ENCODE assay signal across 8 cellular contexts in the genomic region with DNA sequence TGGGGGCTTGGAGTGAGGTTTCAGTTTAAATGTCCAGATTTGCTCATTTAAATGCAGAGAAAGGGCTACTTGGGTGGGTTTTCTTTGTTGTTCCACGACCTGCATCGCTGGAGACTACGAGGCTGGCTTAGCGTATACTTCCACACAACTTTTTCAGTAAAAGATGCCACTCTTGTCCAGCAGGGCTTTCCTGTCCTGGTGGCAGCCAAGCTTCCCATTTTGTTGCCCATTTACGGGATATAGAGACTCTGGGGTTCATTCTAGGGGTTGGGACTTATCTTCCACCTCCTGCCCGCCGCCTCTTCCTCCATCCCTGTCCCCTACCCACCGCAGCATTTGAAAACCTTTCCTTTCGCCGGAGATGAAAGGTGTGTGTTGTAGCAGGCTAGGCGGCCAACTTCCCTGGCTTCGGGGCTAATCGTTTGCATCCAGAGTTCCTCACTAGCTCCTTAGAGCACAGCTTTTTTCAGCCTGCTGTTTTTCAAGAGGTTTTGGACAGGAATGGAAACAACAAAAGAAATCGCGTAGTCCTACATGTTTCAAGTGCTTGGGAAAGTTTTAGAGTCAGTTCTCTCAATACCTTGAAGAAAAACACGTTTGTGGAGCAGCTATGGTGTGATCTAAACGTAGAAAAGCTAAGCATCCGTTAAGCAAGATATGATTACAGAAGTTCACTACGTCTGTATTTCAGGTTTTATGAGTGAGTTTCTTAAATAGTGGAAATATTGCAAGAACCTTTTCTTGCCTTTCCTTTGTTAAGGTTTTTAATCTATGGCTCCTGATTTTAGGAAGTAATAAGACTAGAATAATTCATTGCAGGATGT. TPM values are rescaled to one million over a fixed set of nuclear protein-coding genes. Genes with fewer than 3 reads are reported as not detected.
DNase-seq lines count a peak whose midpoint lies in the region; ATAC-seq and TF ChIP-seq lines count a peak whose summit lies in the region.

No MANE protein-coding gene starts in this region.

- peaks cover 18% of the 10 kb centered on the region for H3K4me1 Mint-ChIP-seq in T-helper 17 cell

- H3K4me3 ChIP-seq in BJ (ENCODE audit: low read depth, low read length) (peak overlapping the region; percentile 58), fibroblast of pulmonary artery (replicated peaks; ENCODE audit: low read depth, low read length) (peak overlapping the region; percentile 71), psoas muscle (peak overlapping the region; percentile 72)

- DNase-seq in BJ (ENCODE audit: low read depth), result no peak
- no peak for DNase-seq in T-helper 17 cell
- peak; percentile 15 for DNase-seq in fibroblast of pulmonary artery (ENCODE audit: low read depth)
- DNase-seq in psoas muscle, result no peak
- no peak for DNase-seq in central memory CD4-positive, alpha-beta T cell

- H3K27me3 ChIP-seq in BJ (ENCODE audit: control insufficient read depth, insufficient read depth, low read length) (no peaks in the 10 kb centered on the region), psoas muscle (ENCODE audit: insufficient read depth in 3 of 3, low read length in 2 of 3) (no peaks in the 10 kb centered on the region)

- no peak overlapping the region for H3K27ac ChIP-seq in psoas muscle

- H3K27ac Mint-ChIP-seq in T-helper 17 cell, result peak overlapping the region; percentile 39

- TF ChIP-seq CTCF in BJ (IDR thresholded peaks at IDR 0.05; ENCODE audit: insufficient read depth, low read depth, low read length), result peak; percentile 26; the same call in 1 of the 2 replicates
- peak; percentile 19 for TF ChIP-seq CTCF in fibroblast of pulmonary artery (IDR thresholded peaks at IDR 0.05; ENCODE audit: low read length, missing control alignments)
- TF ChIP-seq CTCF in psoas muscle (IDR thresholded peaks at IDR 0.05), result no peak

- ATAC-seq in GM18498 (IDR thresholded peaks at IDR 0.05; ENCODE audit: unreplicated experiment) (peak; percentile 25), HG03432 (IDR thresholded peaks at IDR 0.05; ENCODE audit: unreplicated experiment) (peak; percentile 16), T-helper 17 cell (peak; percentile 29), psoas muscle (peak in 2 of 4 donors; percentile 8 to 33), HG02973 (IDR thresholded peaks at IDR 0.05; ENCODE audit: unreplicated experiment) (no peak)

- peak overlapping the region; percentile 96 for H3K4me3 Mint-ChIP-seq in T-helper 17 cell

- no peaks in the 10 kb centered on the region for H3K36me3 Mint-ChIP-seq in T-helper 17 cell (ENCODE audit: low read depth)

- peaks cover 13% of the 10 kb centered on the region for H3K27me3 Mint-ChIP-seq in T-helper 17 cell

- H3K4me1 ChIP-seq in psoas muscle, result peaks cover 9% of the 10 kb centered on the region

- WGBS in psoas muscle, 3 donors, result 6 to 11% (median 8%) methylated on average over 19 of the region's 19 CpGs

- H3K36me3 ChIP-seq in BJ (ENCODE audit: control insufficient read depth, insufficient read depth, low read length) (no peaks in the 10 kb centered on the region), psoas muscle (ENCODE audit: insufficient read depth in 1 of 2, low read depth in 1 of 2) (no peaks in the 10 kb centered on the region)

- CTCF ChIA-PET in BJ (lab: Yijun Ruan, JAX), result interaction anchor here (0.6 to 1.8 kb wide), 5 partner anchors 9 to 35 kb away, joined by 3 to 8 read pairs (median 4); no protein-coding TSS in a partner anchor

- H3K9me3 ChIP-seq in T-helper 17 cell (ENCODE audit: control insufficient read depth, low read length, poor library complexity, severe bottlenecking), result no peaks in the 10 kb centered on the region
- H3K9me3 ChIP-seq in psoas muscle, result no peaks in the 10 kb centered on the region

- POLR2A ChIA-PET in BJ (lab: Charles Lee), result no interaction called here

- intact Hi-C loops in psoas muscle (cut with DNase I), result no loop called here

RNA-seq across cellular contexts. Expression of a gene that starts 0.8 kb away (rescaled TPM):
- polyA plus RNA-seq in BJ (2011; rRNA removed) (1.1 and 1.9 TPM in 2 replicates), psoas muscle (1 to 10 TPM; 1.4 to 3.3 (median 2.4) TPM)
- 0.10 and 0.33 TPM in 2 replicates for polyA minus RNA-seq in BJ (2011; rRNA and poly(A)+ RNA removed)
- total RNA-seq in T-helper 17 cell (under 1 TPM; 0.39 to 0.65 TPM), psoas muscle (1 to 10 TPM in 3 of 4 donors, under 1 TPM in 1; 0.71 to 4.4 (median 3.8) TPM)

RNA-seq across cellular contexts. Expression of a gene that starts 25.9 kb away (rescaled TPM):
- polyA plus RNA-seq in BJ (2011; rRNA removed) (115 and 252 TPM in 2 replicates), psoas muscle (100 to 1,000 TPM; 261 to 487 (median 348) TPM)
- 28.3 and 28.9 TPM in 2 replicates for polyA minus RNA-seq in BJ (2011; rRNA and poly(A)+ RNA removed)
- total RNA-seq in T-helper 17 cell (10 to 100 TPM; 66.6 to 72.8 TPM), psoas muscle (100 to 1,000 TPM in 3 of 4 donors, 10 to 100 TPM in 1; 94.3 to 227 (median 176) TPM)

RNA-seq across cellular contexts. Expression of a gene that starts 54.6 kb away (rescaled TPM):
- polyA plus RNA-seq in BJ (2011; rRNA removed) (not detected in 2 replicates), psoas muscle (under 1 TPM in 2 of 3 donors, not detected in 1; 0.01 to 0.04 TPM)
- not detected in 2 replicates for polyA minus RNA-seq in BJ (2011; rRNA and poly(A)+ RNA removed)
- total RNA-seq in T-helper 17 cell (not detected), psoas muscle (under 1 TPM in 2 of 4 donors, not detected in 2; 0.06 to 0.17 TPM)

RNA-seq across cellular contexts. Expression of a gene that starts 58.8 kb away (rescaled TPM):
- polyA plus RNA-seq in BJ (2011; rRNA removed) (3.2 and 4.6 TPM in 2 replicates), psoas muscle (1 to 10 TPM; 1.1 to 3.4 (median 2.9) TPM)
- 1.6 and 2.6 TPM in 2 replicates for polyA minus RNA-seq in BJ (2011; rRNA and poly(A)+ RNA removed)
- total RNA-seq in T-helper 17 cell (1 to 10 TPM; 1.1 to 2.0 TPM), psoas muscle (10 to 100 TPM in 1 of 4 donors, 1 to 10 TPM in 3; 3.1 to 10.9 (median 6.0) TPM)
